ENCODE assay signal across 1 cellular context in the genomic region with DNA sequence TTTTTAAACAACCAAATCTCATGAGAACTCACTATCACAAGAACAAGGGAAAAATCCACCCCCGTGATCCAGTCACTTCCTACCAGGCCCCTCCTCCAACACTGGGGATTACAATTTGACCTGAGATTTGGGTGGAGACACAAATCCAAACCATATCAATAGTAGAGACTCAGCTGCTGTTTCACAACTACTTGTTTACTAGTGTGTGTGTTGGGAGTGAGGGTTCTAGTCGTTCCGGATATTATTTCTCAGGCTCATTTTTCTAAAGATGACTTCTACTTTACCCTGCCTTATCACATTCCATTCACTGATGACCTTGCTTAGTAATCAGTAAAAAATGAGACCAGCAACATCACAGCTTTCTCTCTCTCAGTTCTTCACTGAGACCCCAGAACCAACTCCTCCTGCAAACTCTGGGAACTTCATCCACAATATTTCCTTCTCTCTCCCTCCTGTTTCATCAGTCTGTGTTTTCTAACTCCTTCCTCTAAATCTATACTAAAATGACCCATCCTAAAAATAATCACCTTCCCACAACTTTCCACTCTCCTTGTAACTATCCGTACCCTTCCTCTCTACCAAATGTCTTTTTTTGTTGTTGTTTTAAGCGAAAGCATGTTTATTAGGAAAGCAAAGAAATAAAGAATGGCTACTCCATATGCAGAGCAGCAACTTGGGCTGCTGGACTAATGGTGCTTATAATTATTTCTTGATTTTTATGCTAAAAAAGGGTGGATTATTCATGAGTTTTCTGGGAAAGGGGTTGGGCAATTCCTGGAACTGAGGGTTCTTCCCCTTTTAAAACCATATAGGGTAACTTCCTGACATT.
TF ChIP-seq lines count a peak whose summit lies in the region.

No MANE protein-coding gene starts in this region.

TF ChIP-seq in HepG2, 621 proteins besides CTCF, POLR2A, EP300 and RAD21 (continued from another document and continues in another):
- TF ChIP-seq, protein P1, sequence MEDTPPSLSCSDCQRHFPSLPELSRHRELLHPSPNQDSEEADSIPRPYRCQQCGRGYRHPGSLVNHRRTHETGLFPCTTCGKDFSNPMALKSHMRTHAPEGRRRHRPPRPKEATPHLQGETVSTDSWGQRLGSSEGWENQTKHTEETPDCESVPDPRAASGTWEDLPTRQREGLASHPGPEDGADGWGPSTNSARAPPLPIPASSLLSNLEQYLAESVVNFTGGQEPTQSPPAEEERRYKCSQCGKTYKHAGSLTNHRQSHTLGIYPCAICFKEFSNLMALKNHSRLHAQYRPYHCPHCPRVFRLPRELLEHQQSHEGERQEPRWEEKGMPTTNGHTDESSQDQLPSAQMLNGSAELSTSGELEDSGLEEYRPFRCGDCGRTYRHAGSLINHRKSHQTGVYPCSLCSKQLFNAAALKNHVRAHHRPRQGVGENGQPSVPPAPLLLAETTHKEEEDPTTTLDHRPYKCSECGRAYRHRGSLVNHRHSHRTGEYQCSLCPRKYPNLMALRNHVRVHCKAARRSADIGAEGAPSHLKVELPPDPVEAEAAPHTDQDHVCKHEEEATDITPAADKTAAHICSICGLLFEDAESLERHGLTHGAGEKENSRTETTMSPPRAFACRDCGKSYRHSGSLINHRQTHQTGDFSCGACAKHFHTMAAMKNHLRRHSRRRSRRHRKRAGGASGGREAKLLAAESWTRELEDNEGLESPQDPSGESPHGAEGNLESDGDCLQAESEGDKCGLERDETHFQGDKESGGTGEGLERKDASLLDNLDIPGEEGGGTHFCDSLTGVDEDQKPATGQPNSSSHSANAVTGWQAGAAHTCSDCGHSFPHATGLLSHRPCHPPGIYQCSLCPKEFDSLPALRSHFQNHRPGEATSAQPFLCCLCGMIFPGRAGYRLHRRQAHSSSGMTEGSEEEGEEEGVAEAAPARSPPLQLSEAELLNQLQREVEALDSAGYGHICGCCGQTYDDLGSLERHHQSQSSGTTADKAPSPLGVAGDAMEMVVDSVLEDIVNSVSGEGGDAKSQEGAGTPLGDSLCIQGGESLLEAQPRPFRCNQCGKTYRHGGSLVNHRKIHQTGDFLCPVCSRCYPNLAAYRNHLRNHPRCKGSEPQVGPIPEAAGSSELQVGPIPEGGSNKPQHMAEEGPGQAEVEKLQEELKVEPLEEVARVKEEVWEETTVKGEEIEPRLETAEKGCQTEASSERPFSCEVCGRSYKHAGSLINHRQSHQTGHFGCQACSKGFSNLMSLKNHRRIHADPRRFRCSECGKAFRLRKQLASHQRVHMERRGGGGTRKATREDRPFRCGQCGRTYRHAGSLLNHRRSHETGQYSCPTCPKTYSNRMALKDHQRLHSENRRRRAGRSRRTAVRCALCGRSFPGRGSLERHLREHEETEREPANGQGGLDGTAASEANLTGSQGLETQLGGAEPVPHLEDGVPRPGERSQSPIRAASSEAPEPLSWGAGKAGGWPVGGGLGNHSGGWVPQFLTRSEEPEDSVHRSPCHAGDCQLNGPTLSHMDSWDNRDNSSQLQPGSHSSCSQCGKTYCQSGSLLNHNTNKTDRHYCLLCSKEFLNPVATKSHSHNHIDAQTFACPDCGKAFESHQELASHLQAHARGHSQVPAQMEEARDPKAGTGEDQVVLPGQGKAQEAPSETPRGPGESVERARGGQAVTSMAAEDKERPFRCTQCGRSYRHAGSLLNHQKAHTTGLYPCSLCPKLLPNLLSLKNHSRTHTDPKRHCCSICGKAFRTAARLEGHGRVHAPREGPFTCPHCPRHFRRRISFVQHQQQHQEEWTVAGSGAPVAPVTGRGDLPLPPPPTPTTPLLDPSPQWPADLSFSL (CRISPR knock-in tag; IDR thresholded peaks at IDR 0.05), result 0 out of 2 replicates have a peak, but pooled peaks have one; percentile 41
- no peak for TF ChIP-seq RNF2 (conservative IDR thresholded peaks at IDR 0.05; ENCODE audit: low read depth)
- TF ChIP-seq KAT7 (CRISPR knock-in tag; IDR thresholded peaks at IDR 0.05; ENCODE audit: borderline replicate concordance), result no peak
- TF ChIP-seq POLR2G (IDR thresholded peaks at IDR 0.05; ENCODE audit: low read depth, low read length), result no peak
- TF ChIP-seq THYN1 (CRISPR knock-in tag; IDR thresholded peaks at IDR 0.05; ENCODE audit: borderline replicate concordance, low read depth), result no peak
- TF ChIP-seq, protein P2, sequence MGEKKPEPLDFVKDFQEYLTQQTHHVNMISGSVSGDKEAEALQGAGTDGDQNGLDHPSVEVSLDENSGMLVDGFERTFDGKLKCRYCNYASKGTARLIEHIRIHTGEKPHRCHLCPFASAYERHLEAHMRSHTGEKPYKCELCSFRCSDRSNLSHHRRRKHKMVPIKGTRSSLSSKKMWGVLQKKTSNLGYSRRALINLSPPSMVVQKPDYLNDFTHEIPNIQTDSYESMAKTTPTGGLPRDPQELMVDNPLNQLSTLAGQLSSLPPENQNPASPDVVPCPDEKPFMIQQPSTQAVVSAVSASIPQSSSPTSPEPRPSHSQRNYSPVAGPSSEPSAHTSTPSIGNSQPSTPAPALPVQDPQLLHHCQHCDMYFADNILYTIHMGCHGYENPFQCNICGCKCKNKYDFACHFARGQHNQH (CRISPR knock-in tag; IDR thresholded peaks at IDR 0.05), result no peak
- TF ChIP-seq, protein P3, sequence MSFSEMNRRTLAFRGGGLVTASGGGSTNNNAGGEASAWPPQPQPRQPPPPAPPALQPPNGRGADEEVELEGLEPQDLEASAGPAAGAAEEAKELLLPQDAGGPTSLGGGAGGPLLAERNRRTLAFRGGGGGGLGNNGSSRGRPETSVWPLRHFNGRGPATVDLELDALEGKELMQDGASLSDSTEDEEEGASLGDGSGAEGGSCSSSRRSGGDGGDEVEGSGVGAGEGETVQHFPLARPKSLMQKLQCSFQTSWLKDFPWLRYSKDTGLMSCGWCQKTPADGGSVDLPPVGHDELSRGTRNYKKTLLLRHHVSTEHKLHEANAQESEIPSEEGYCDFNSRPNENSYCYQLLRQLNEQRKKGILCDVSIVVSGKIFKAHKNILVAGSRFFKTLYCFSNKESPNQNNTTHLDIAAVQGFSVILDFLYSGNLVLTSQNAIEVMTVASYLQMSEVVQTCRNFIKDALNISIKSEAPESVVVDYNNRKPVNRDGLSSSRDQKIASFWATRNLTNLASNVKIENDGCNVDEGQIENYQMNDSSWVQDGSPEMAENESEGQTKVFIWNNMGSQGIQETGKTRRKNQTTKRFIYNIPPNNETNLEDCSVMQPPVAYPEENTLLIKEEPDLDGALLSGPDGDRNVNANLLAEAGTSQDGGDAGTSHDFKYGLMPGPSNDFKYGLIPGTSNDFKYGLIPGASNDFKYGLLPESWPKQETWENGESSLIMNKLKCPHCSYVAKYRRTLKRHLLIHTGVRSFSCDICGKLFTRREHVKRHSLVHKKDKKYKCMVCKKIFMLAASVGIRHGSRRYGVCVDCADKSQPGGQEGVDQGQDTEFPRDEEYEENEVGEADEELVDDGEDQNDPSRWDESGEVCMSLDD (CRISPR knock-in tag; IDR thresholded peaks at IDR 0.05; ENCODE audit: borderline replicate concordance), result no peak
- no peak for TF ChIP-seq ZNF792 (CRISPR knock-in tag; IDR thresholded peaks at IDR 0.05)
- TF ChIP-seq ZNF317 (CRISPR knock-in tag; IDR thresholded peaks at IDR 0.05), result no peak
- TF ChIP-seq, protein P4, sequence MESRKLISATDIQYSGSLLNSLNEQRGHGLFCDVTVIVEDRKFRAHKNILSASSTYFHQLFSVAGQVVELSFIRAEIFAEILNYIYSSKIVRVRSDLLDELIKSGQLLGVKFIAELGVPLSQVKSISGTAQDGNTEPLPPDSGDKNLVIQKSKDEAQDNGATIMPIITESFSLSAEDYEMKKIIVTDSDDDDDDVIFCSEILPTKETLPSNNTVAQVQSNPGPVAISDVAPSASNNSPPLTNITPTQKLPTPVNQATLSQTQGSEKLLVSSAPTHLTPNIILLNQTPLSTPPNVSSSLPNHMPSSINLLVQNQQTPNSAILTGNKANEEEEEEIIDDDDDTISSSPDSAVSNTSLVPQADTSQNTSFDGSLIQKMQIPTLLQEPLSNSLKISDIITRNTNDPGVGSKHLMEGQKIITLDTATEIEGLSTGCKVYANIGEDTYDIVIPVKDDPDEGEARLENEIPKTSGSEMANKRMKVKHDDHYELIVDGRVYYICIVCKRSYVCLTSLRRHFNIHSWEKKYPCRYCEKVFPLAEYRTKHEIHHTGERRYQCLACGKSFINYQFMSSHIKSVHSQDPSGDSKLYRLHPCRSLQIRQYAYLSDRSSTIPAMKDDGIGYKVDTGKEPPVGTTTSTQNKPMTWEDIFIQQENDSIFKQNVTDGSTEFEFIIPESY (CRISPR knock-in tag; IDR thresholded peaks at IDR 0.05), result no peak
- TF ChIP-seq, protein P5, sequence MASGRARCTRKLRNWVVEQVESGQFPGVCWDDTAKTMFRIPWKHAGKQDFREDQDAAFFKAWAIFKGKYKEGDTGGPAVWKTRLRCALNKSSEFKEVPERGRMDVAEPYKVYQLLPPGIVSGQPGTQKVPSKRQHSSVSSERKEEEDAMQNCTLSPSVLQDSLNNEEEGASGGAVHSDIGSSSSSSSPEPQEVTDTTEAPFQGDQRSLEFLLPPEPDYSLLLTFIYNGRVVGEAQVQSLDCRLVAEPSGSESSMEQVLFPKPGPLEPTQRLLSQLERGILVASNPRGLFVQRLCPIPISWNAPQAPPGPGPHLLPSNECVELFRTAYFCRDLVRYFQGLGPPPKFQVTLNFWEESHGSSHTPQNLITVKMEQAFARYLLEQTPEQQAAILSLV (CRISPR knock-in tag; IDR thresholded peaks at IDR 0.05; ENCODE audit: borderline replicate concordance), result no peak
- no peak for TF ChIP-seq CENPX (CRISPR knock-in tag; IDR thresholded peaks at IDR 0.05)
- TF ChIP-seq, protein P6, sequence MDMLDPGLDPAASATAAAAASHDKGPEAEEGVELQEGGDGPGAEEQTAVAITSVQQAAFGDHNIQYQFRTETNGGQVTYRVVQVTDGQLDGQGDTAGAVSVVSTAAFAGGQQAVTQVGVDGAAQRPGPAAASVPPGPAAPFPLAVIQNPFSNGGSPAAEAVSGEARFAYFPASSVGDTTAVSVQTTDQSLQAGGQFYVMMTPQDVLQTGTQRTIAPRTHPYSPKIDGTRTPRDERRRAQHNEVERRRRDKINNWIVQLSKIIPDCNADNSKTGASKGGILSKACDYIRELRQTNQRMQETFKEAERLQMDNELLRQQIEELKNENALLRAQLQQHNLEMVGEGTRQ (IDR thresholded peaks at IDR 0.05; ENCODE audit: low read depth, low read length), result no peak
- TF ChIP-seq, protein P6 (CRISPR knock-in tag; IDR thresholded peaks at IDR 0.05; ENCODE audit: borderline replicate concordance), result no peak
- TF ChIP-seq ZNF720 (CRISPR knock-in tag; IDR thresholded peaks at IDR 0.05), result no peak
- TF ChIP-seq, protein P7, sequence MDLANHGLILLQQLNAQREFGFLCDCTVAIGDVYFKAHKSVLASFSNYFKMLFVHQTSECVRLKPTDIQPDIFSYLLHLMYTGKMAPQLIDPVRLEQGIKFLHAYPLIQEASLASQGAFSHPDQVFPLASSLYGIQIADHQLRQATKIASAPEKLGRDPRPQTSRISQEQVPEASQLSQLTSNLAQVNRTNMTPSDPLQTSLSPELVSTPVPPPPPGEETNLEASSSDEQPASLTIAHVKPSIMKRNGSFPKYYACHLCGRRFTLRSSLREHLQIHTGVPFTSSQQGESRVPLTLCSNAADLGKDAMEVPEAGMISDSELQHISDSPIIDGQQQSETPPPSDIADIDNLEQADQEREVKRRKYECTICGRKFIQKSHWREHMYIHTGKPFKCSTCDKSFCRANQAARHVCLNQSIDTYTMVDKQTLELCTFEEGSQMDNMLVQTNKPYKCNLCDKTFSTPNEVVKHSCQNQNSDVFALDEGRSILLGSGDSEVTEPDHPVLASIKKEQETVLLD (CRISPR knock-in tag; IDR thresholded peaks at IDR 0.05; ENCODE audit: low read depth), result no peak
- TF ChIP-seq, protein P8, sequence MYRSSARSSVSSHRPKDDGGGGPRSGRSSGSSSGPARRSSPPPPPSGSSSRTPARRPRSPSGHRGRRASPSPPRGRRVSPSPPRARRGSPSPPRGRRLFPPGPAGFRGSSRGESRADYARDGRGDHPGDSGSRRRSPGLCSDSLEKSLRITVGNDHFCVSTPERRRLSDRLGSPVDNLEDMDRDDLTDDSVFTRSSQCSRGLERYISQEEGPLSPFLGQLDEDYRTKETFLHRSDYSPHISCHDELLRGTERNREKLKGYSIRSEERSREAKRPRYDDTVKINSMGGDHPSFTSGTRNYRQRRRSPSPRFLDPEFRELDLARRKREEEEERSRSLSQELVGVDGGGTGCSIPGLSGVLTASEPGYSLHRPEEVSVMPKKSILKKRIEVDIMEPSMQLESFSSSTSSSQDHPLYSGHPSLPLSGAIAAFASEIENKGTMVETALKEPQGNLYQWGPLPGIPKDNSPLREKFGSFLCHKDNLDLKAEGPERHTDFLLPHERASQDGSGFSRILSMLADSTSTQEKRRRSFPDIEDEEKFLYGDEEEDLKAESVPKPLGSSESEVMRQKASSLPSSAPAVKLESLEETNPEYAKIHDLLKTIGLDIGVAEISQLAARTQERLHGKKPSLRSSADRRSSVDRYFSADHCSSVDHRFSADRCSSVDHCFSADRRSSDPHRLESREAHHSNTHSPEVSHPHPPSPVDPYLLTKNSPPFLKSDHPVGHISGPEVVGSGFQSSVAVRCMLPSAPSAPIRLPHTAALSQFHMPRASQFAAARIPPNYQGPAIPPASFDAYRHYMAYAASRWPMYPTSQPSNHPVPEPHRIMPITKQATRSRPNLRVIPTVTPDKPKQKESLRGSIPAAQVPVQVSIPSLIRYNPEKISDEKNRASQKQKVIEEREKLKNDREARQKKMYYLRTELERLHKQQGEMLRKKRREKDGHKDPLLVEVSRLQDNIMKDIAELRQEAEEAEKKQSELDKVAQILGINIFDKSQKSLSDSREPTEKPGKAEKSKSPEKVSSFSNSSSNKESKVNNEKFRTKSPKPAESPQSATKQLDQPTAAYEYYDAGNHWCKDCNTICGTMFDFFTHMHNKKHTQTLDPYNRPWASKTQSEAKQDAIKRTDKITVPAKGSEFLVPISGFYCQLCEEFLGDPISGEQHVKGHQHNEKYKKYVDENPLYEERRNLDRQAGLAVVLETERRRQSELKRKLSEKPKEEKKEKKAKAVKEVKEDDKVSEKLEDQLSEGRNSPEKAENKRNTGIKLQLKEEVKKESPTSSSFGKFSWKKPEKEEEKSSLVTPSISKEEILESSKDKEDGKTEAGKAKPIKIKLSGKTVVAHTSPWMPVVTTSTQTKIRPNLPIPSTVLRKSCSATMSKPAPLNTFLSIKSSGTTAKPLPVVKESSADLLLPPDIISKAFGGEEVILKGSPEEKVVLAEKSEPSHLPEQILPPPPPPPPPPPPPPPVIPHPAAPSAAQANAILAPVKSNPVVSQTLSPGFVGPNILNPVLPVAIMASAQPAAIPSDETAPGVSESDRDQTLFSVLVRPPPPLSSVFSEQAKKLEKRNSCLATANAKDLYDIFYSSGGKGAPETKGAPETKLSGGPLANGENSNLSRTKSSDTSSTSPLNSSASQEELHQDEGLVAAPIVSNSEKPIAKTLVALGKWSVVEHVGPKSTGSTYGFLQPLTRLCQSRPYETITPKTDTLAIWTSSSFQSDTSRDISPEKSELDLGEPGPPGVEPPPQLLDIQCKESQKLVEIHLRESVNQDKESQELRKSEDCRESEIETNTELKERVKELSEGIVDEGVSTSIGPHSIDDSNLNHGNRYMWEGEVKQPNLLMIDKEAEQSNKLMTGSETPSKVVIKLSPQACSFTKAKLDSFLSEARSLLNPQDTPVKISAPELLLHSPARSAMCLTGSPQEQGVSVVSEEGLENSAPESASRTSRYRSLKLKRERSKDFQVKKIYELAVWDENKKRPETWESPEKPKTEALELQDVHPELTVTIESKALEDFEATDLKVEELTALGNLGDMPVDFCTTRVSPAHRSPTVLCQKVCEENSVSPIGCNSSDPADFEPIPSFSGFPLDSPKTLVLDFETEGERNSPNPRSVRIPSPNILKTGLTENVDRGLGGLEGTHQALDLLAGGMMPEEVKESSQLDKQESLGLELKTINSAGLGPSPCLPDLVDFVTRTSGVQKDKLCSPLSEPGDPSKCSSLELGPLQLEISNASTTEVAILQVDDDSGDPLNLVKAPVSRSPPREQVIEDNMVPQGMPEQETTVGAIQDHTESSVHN (CRISPR knock-in tag; IDR thresholded peaks at IDR 0.05), result no peak
